Comparison of ENCODE assay signal across 19 cellular contexts in the genomic region with DNA sequence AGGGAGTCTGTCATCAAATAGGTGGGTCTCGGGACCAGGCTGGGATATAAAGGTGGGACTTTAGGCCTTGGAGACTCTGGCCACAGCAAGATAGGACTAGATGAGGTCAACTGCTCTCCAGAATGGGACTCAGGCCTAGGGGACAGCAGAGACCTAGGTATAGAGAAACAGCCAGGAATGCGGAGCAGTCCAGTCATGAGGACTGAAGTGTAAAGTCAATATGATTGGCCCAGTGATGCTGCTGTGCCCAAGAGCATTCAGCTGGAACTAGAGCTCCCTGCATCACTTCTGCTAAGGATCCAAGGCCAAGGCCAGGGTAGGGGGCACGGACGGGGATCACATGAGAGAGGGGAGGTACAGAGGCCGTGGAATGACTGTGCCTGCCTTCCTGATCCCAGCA.
DNase-seq lines count a peak whose midpoint lies in the region; ATAC-seq and TF ChIP-seq lines count a peak whose summit lies in the region.
"Had no signal": no experiment of that assay in that cellular context is flagged by ENCODE, and none has a peak within 500 bp of the region (broad histone marks: within the 10 kb centered on the region; RNA-seq: fewer than 3 reads in every experiment).

No MANE protein-coding gene starts in this region.

- H3K36me3 ChIP-seq in upper lobe of right lung (no peaks in the 10 kb centered on the region), esophagus squamous epithelium (no peaks in the 10 kb centered on the region)
- H3K36me3 ChIP-seq: BLaER1 had no signal

- H3K4me1 Mint-ChIP-seq in natural killer cell treated with Interleukin-12 subunit alpha and Interleukin-12 subunit beta and Interleukin-15 and Interleukin-18, amount 100 ng/mL, for 72 hours (ENCODE audit: low read depth in 2 of 2): no peaks in the 10 kb centered on the region
- H3K4me1 Mint-ChIP-seq in natural killer cell: no peaks in the 10 kb centered on the region
- H3K4me1 Mint-ChIP-seq in nephron progenitor cell: peaks cover 56% of the 10 kb centered on the region
- no peaks in the 10 kb centered on the region for H3K4me1 Mint-ChIP-seq in Calu3 (ENCODE audit: low read depth, unreplicated experiment)
- H3K4me1 Mint-ChIP-seq: CD8-positive, alpha-beta memory T cell had no signal

- H3K9me3 ChIP-seq in upper lobe of right lung (no peaks in the 10 kb centered on the region), esophagus squamous epithelium (no peaks in the 10 kb centered on the region)
- H3K9me3 ChIP-seq: BLaER1, Caco-2 had no signal

- H3K4me3 ChIP-seq in upper lobe of right lung (no peak overlapping the region), esophagus squamous epithelium (no peak overlapping the region)
- H3K4me3 ChIP-seq: BLaER1 had no signal

- TF ChIP-seq POLR2A in esophagus squamous epithelium (IDR thresholded peaks at IDR 0.05): no peak

- intact Hi-C loops in natural killer cell (cut with micrococcal nuclease) (no loop called here), upper lobe of right lung (cut with DNase I) (loop anchor here (10.0 kb wide), 1 partner anchor 308 kb away; no protein-coding TSS in a partner anchor), Calu3 (cut with micrococcal nuclease; ENCODE audit: unreplicated experiment) (loop anchor here (1.0 kb wide), 1 partner anchor 305 kb away; no protein-coding TSS in a partner anchor), esophagus squamous epithelium (cut with DNase I) (loop anchor here (5.0 kb wide), 1 partner anchor 305 kb away; no protein-coding TSS in a partner anchor)

- H3K4me3 Mint-ChIP-seq in natural killer cell treated with Interleukin-12 subunit alpha and Interleukin-12 subunit beta and Interleukin-15 and Interleukin-18, amount 100 ng/mL, for 72 hours: no peak overlapping the region
- H3K4me3 Mint-ChIP-seq in natural killer cell (no peak overlapping the region), nephron progenitor cell (no peak overlapping the region), Calu3 (ENCODE audit: low read depth, unreplicated experiment) (no peak overlapping the region)
- H3K4me3 Mint-ChIP-seq: CD8-positive, alpha-beta memory T cell; IgD-negative memory B cell had no signal

- H3K27ac Mint-ChIP-seq in natural killer cell treated with Interleukin-12 subunit alpha and Interleukin-12 subunit beta and Interleukin-15 and Interleukin-18, amount 100 ng/mL, for 72 hours: no peak overlapping the region
- no peak overlapping the region for H3K27ac Mint-ChIP-seq in natural killer cell
- H3K27ac Mint-ChIP-seq in nephron progenitor cell: peak overlapping the region; percentile 18
- no peak overlapping the region for H3K27ac Mint-ChIP-seq in Calu3 (ENCODE audit: unreplicated experiment)
- H3K27ac Mint-ChIP-seq: CD8-positive, alpha-beta memory T cell; IgD-negative memory B cell had no signal

- no peaks in the 10 kb centered on the region for H3K27me3 ChIP-seq in upper lobe of right lung
- H3K27me3 ChIP-seq in esophagus squamous epithelium: no peaks in the 10 kb centered on the region
- H3K27me3 ChIP-seq: BLaER1 had no signal

- H3K4me1 ChIP-seq in upper lobe of right lung (no peaks in the 10 kb centered on the region), esophagus squamous epithelium (peaks cover 0 to 15% (median 0%) of the 10 kb centered on the region in 3 donors)
- H3K4me1 ChIP-seq: BLaER1, Caco-2 had no signal

- no peak for DNase-seq in natural killer cell treated with Interleukin-12 subunit alpha and Interleukin-12 subunit beta and Interleukin-15 and Interleukin-18, amount 100 ng/mL, for 72 hours (ENCODE audit: low spot score)
- no peak for DNase-seq in natural killer cell
- DNase-seq in kidney tubule cell (ENCODE audit: low spot score): peak; percentile 29
- DNase-seq in nephron progenitor cell: peak; percentile 21
- DNase-seq in upper lobe of right lung: no peak
- DNase-seq in Calu3: no peak
- DNase-seq in esophagus squamous epithelium (lab: John Stamatoyannopoulos, UW): no peak
- no peak for DNase-seq in NCI-H2171 (lab: John Stamatoyannopoulos, UW)
- DNase-seq: 8988T; AML-193; Caco-2; CD8-positive, alpha-beta memory T cell; DMS 273 treated with DMSO at 0.1 percent for 48 hours; DMS79 treated with DMSO at 0.1 percent for 48 hours; EL; GDM1 had no signal

- no peaks in the 10 kb centered on the region for H3K9me3 Mint-ChIP-seq in natural killer cell treated with Interleukin-12 subunit alpha and Interleukin-12 subunit beta and Interleukin-15 and Interleukin-18, amount 100 ng/mL, for 72 hours
- H3K9me3 Mint-ChIP-seq in natural killer cell (no peaks in the 10 kb centered on the region), nephron progenitor cell (no peaks in the 10 kb centered on the region), Calu3 (ENCODE audit: low read depth, unreplicated experiment) (no peaks in the 10 kb centered on the region)
- H3K9me3 Mint-ChIP-seq: CD8-positive, alpha-beta memory T cell; IgD-negative memory B cell had no signal

- H3K27me3 Mint-ChIP-seq in natural killer cell treated with Interleukin-12 subunit alpha and Interleukin-12 subunit beta and Interleukin-15 and Interleukin-18, amount 100 ng/mL, for 72 hours: peaks cover 0 to 7% of the 10 kb centered on the region in 2 donors
- H3K27me3 Mint-ChIP-seq in natural killer cell (ENCODE audit: low read depth in 2 of 2) (no peaks in the 10 kb centered on the region), nephron progenitor cell (ENCODE audit: low read depth, poor library complexity) (peaks cover 11% of the 10 kb centered on the region), Calu3 (ENCODE audit: unreplicated experiment) (no peaks in the 10 kb centered on the region)
- H3K27me3 Mint-ChIP-seq: CD8-positive, alpha-beta memory T cell; IgD-negative memory B cell had no signal

- ATAC-seq in natural killer cell treated with Interleukin-12 subunit alpha and Interleukin-12 subunit beta and Interleukin-15 and Interleukin-18, amount 100 ng/mL, for 72 hours: peak; percentile 32 to 43
- ATAC-seq in natural killer cell: no peak
- peak; percentile 59 for ATAC-seq in upper lobe of right lung
- ATAC-seq: HCT116 had no signal

- BruUV-seq in Calu3 (replicated peaks; lab: Mats Ljungman, UMichigan): no TSS peak

- CTCF ChIA-PET in Calu3 (lab: Charles Lee): no interaction called here

- no peaks in the 10 kb centered on the region for H3K36me3 Mint-ChIP-seq in natural killer cell treated with Interleukin-12 subunit alpha and Interleukin-12 subunit beta and Interleukin-15 and Interleukin-18, amount 100 ng/mL, for 72 hours
- H3K36me3 Mint-ChIP-seq in natural killer cell (no peaks in the 10 kb centered on the region), nephron progenitor cell (ENCODE audit: low read depth) (no peaks in the 10 kb centered on the region), Calu3 (ENCODE audit: insufficient read depth, unreplicated experiment) (no peaks in the 10 kb centered on the region)
- H3K36me3 Mint-ChIP-seq: CD8-positive, alpha-beta memory T cell; IgD-negative memory B cell had no signal

- no peak overlapping the region for H3K27ac ChIP-seq in upper lobe of right lung
- no peak overlapping the region for H3K27ac ChIP-seq in esophagus squamous epithelium
- H3K27ac ChIP-seq: BLaER1 had no signal

- TF ChIP-seq CTCF in natural killer cell (IDR thresholded peaks at IDR 0.05): no peak
- no peak for TF ChIP-seq CTCF in nephron progenitor cell (IDR thresholded peaks at IDR 0.05)
- no peak for TF ChIP-seq CTCF in upper lobe of right lung (IDR thresholded peaks at IDR 0.05)
- TF ChIP-seq CTCF in Calu3 (IDR thresholded peaks at IDR 0.05; ENCODE audit: unreplicated experiment): no peak
- no peak for TF ChIP-seq CTCF in esophagus squamous epithelium (IDR thresholded peaks at IDR 0.05)

- 81 to 91% methylated on average over 4 to 5 of the region's 5 CpGs for WGBS in esophagus squamous epithelium, 2 donors

Comparison
In these comparisons a context has a peak if more than half of its experiments do, and no peak if none do; other contexts are left out.
1. ATAC-seq: peak in natural killer cell treated with Interleukin-12 subunit alpha and Interleukin-12 subunit beta and Interleukin-15 and Interleukin-18, amount 100 ng/mL, for 72 hours (2 of 2) and upper lobe of right lung (single experiment); none in natural killer cell (0 of 3).
2. DNase-seq: peak in kidney tubule cell (single experiment) and nephron progenitor cell (single experiment); none in natural killer cell treated with Interleukin-12 subunit alpha and Interleukin-12 subunit beta and Interleukin-15 and Interleukin-18, amount 100 ng/mL, for 72 hours (single experiment), natural killer cell (single experiment), upper lobe of right lung (single experiment), Calu3 (single experiment), esophagus squamous epithelium (single experiment) and NCI-H2171 (single experiment).